ENCODE assay signal across 20 cellular contexts in the genomic region with DNA sequence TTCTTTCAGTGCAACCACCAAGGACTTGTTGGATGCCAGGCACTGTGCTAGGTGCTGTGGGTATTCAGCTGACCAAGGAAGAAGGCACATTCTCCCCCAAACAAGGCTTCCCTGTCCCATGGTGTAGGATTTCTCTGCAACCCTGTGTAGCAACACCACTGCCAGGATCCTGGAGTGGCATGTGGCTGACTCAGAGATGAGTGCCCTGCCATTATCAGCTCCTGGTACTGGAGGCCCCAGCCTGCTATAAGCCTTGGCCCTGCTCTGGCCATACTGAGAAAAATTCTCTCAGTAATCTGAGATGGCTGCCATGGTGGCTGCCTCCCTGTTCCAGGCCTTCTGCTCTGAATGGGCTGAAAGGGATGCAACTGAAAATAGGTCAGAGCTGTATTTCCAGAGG. TPM values are rescaled to one million over a fixed set of nuclear protein-coding genes. Genes with fewer than 3 reads are reported as not detected.
DNase-seq lines count a peak whose midpoint lies in the region; ATAC-seq and TF ChIP-seq lines count a peak whose summit lies in the region.
"Had no signal": no experiment of that assay in that cellular context is flagged by ENCODE, and none has a peak within 500 bp of the region (broad histone marks: within the 10 kb centered on the region; RNA-seq: fewer than 3 reads in every experiment).

No MANE protein-coding gene starts in this region.

- CTCF ChIA-PET in PC-3 (lab: Charles Lee) = no interaction called here

- H3K4me1 ChIP-seq in PC-3 (ENCODE audit: insufficient read depth, low read length) = peaks cover 25% of the 10 kb centered on the region
- H3K4me1 ChIP-seq in osteoblast (ENCODE audit: insufficient read depth, low read length) = peaks cover 25% of the 10 kb centered on the region

- H3K27me3 ChIP-seq in PC-3 (ENCODE audit: low read length) (no peaks in the 10 kb centered on the region), osteoblast (ENCODE audit: insufficient read depth, low read length) (no peaks in the 10 kb centered on the region)
- H3K27me3 ChIP-seq: esophagus squamous epithelium, tibial nerve had no signal

- H3F3A ChIP-seq in PC-3 (ENCODE audit: low read length, unreplicated experiment) = no peaks in the 10 kb centered on the region

- H3K36me3 ChIP-seq in PC-3 (ENCODE audit: low read depth, low read length) (peaks cover 13% of the 10 kb centered on the region; the same call in 1 of the 2 replicates), osteoblast (ENCODE audit: insufficient read depth, low read length) (peaks cover 17% of the 10 kb centered on the region)

- H3K9me3 ChIP-seq in PC-3 (ENCODE audit: low read length) (no peaks in the 10 kb centered on the region), osteoblast (ENCODE audit: low read depth, low read length) (no peaks in the 10 kb centered on the region)
- H3K9me3 ChIP-seq: esophagus squamous epithelium, tibial nerve had no signal

- H3K9me2 ChIP-seq in PC-3 (replicated peaks; ENCODE audit: low read length) = no peaks in the 10 kb centered on the region

- BruUV-seq in PC-3 (replicated peaks; lab: Mats Ljungman, UMichigan) = no TSS peak

- POLR2A ChIA-PET in PC-3 (lab: Charles Lee; ENCODE audit: unreplicated experiment) = no interaction called here

- H3K4me3 Mint-ChIP-seq in mesothelial cell of epicardium = no peak overlapping the region
- H3K4me3 Mint-ChIP-seq: activated naive CD8-positive, alpha-beta T cell; GM23338 had no signal

- H4K20me1 ChIP-seq in PC-3 (ENCODE audit: low read length) = no peaks in the 10 kb centered on the region
- no peaks in the 10 kb centered on the region for H4K20me1 ChIP-seq in osteoblast (ENCODE audit: insufficient read depth, low read length)

- peaks cover 18% of the 10 kb centered on the region for H3K4me1 Mint-ChIP-seq in mesothelial cell of epicardium

- H2AFZ ChIP-seq in PC-3 (ENCODE audit: low read length) (no peak overlapping the region), osteoblast (ENCODE audit: low read length) (peak overlapping the region; percentile 61)
- H2AFZ ChIP-seq: GM23338, parathyroid adenoma had no signal

- no peaks in the 10 kb centered on the region for H3K9me3 Mint-ChIP-seq in mesothelial cell of epicardium
- H3K9me3 Mint-ChIP-seq: GM23338 had no signal

- H3K27me3 Mint-ChIP-seq in mesothelial cell of epicardium (ENCODE audit: low read depth) = no peaks in the 10 kb centered on the region
- H3K27me3 Mint-ChIP-seq: activated naive CD8-positive, alpha-beta T cell had no signal

- DNase-seq in ELR (ENCODE audit: low read depth) (peak; percentile 20), PC-3 (peak; percentile 64), epithelial cell of esophagus (ENCODE audit: low read depth) (peak; percentile 59), osteoblast (ENCODE audit: insufficient read length, low spot score, missing footprints) (peak; percentile 90), mesothelial cell of epicardium (ENCODE audit: low spot score in 2 of 2, unreplicated experiment in 2 of 2) (no peak), DMS 273 (lab: John Stamatoyannopoulos, UW; ENCODE audit: unreplicated experiment) (no peak), NCI-H1092 treated with DMSO at 0.1 percent for 48 hours (lab: John Stamatoyannopoulos, UW) (no peak)
- DNase-seq in stimulated activated naive CD8-positive, alpha-beta T cell treated with anti-CD3 and anti-CD28 coated beads, Interleukin-15, Interleukin-2, amounts not matched to agents 100 U/mL and 50 U/mL, for 24 hours = no peak
- DNase-seq: activated T-cell treated with anti-CD3 and anti-CD28 coated beads, Interleukin-2, amount 50 U/mL, for 48 hours; caudate nucleus; esophagus squamous epithelium; NCI-H1417; NCI-H2171 treated with DMSO at 0.1 percent for 48 hours; stimulated activated naive CD4-positive, alpha-beta T cell had no signal

- H3K27ac Mint-ChIP-seq in mesothelial cell of epicardium = no peak overlapping the region
- H3K27ac Mint-ChIP-seq: activated naive CD8-positive, alpha-beta T cell; GM23338 had no signal

- intact Hi-C loops in PC-3 (cut with micrococcal nuclease) = no loop called here

- H3K4me3 ChIP-seq in PC-3 (ENCODE audit: low read length) (no peak overlapping the region), epithelial cell of esophagus (ENCODE audit: low read length) (no peak overlapping the region), osteoblast (ENCODE audit: insufficient read depth, low read length) (no peak overlapping the region)
- H3K4me3 ChIP-seq: esophagus squamous epithelium, GM23338, tibial nerve had no signal

- peak; percentile 48 for ATAC-seq in PC-3
- ATAC-seq in stimulated activated naive CD8-positive, alpha-beta T cell treated with anti-CD3 and anti-CD28 coated beads, Interleukin-15, Interleukin-2, amounts not matched to agents 100 U/mL and 50 U/mL, for 24 hours = no peak
- ATAC-seq: GM23338, Panc1 had no signal

- H3K4me2 ChIP-seq in PC-3 (ENCODE audit: low read length) (peak overlapping the region; percentile 15; the same call in 1 of the 2 replicates), osteoblast (ENCODE audit: insufficient read depth, low read length) (peak overlapping the region; percentile 42)
- H3K4me2 ChIP-seq: GM23338 had no signal

- H3K36me3 Mint-ChIP-seq in mesothelial cell of epicardium = peaks cover 7% of the 10 kb centered on the region

- H3K79me2 ChIP-seq in PC-3 (ENCODE audit: low read length) (peaks cover 51% of the 10 kb centered on the region), osteoblast (ENCODE audit: insufficient read depth, low read length) (peaks cover 45% of the 10 kb centered on the region)

- no peak overlapping the region for H3K9ac ChIP-seq in PC-3 (ENCODE audit: low read length)
- H3K9ac ChIP-seq: parathyroid adenoma had no signal

- TF ChIP-seq CTCF in PC-3 (conservative IDR thresholded peaks at IDR 0.05; ENCODE audit: low read depth, low read length) (no peak), epithelial cell of esophagus (IDR thresholded peaks at IDR 0.05; ENCODE audit: insufficient read depth, low read depth, low read length, missing control alignments) (no peak), osteoblast (IDR thresholded peaks at IDR 0.05; ENCODE audit: extremely low read depth, low read depth, low read length) (no peak), mesothelial cell of epicardium (IDR thresholded peaks at IDR 0.05; ENCODE audit: unreplicated experiment) (no peak)

- H3K27ac ChIP-seq in PC-3 (ENCODE audit: low read length) (no peak overlapping the region), osteoblast (ENCODE audit: low read depth, low read length) (peak overlapping the region; percentile 5)
- H3K27ac ChIP-seq: esophagus squamous epithelium, parathyroid adenoma, tibial nerve had no signal

RNA-seq across cellular contexts. Expression of gene SMYD5, which starts 4.3 kb away (rescaled TPM):
- total RNA-seq in PC-3 (2014; rRNA removed) = 47.1 and 49.4 TPM in 2 replicates
- 16.5 and 17.4 TPM in 2 replicates for total RNA-seq in osteoblast
- total RNA-seq in mesothelial cell of epicardium = 29.8 to 34.3 TPM (median 34.2 TPM) in 3 replicates

RNA-seq across cellular contexts. Expression of gene PRADC1, which starts 14.7 kb away (rescaled TPM):
- total RNA-seq in PC-3 (2014; rRNA removed) = 62.5 and 65.7 TPM in 2 replicates
- 11.2 and 15.9 TPM in 2 replicates for total RNA-seq in osteoblast
- 5.9 to 6.9 TPM (median 6.6 TPM) in 3 replicates for total RNA-seq in mesothelial cell of epicardium

RNA-seq across cellular contexts. Expression of gene CCT7, which starts 15.8 kb away (rescaled TPM):
- total RNA-seq in PC-3 (2014; rRNA removed) = 517 and 538 TPM in 2 replicates
- 180 and 200 TPM in 2 replicates for total RNA-seq in osteoblast
- total RNA-seq in mesothelial cell of epicardium = 217 to 220 TPM (median 218 TPM) in 3 replicates

RNA-seq across cellular contexts. Expression of gene NOTO, which starts 15.9 kb away (rescaled TPM):
- total RNA-seq in PC-3 (2014; rRNA removed) (0.07 TPM in 1 of 2 replicates, not detected in the other), osteoblast (not detected in 2 replicates), mesothelial cell of epicardium (not detected in 3 replicates)
- total RNA-seq: esophagus squamous epithelium, liver, tibial nerve had no signal

Comparison
In these comparisons a context has a peak if more than half of its experiments do, and no peak if none do; other contexts are left out.
1. DNase-seq: peak in ELR (single experiment), PC-3 (single experiment), epithelial cell of esophagus (single experiment) and osteoblast (single experiment); none in mesothelial cell of epicardium (0 of 2), stimulated activated naive CD8-positive, alpha-beta T cell treated with anti-CD3 and anti-CD28 coated beads, Interleukin-15, Interleukin-2, amounts not matched to agents 100 U/mL and 50 U/mL, for 24 hours (single experiment), DMS 273 (single experiment) and NCI-H1092 treated with DMSO at 0.1 percent for 48 hours (single experiment).